Comparison of ENCODE assay signal across 12 cellular contexts in the genomic region with DNA sequence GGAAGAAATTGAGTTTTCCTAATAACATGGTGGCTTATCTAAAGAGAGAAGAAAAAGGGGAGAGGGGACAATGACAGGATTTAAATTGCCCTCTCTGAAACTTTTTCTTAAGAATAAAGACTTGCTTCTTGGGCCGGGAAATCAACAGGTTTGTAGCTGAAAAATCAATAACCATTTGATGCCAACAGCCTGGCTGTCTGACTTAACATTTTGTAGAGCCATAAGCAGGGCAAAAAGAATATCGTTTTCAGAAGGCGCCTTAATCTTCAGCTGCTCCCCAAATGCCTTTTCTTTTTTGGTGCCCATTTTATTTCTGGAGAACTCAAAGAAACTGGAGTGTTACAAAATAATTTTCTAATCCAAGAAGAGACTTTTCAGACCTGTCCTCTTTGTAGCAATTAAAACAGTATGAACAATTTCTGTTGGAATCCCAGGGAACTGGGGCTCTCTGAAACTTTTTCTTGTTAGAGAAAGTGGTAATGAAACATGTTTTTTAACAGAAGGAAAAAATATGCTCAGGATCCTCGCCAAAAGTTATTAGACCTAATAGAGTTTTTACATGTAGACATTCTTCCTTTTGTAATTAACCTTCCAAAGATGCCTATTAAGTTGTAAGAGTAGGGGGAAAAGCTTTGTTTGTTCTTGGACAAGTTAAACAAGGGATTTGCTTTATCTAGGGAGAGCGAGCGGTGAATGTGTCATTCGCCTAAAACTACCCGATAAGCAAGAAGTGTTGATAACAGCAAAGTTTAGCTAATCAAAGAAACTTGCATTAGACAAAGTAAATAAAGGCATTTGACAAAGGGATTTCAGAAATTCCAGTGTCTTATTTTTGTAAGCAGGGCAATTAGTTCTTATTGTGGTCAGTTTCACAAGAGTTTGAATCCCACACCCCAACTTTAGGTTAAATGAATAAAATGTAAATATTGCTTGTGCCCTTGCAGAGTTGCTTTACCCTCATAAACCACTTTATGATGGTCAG. TPM values are rescaled to one million over a fixed set of nuclear protein-coding genes. Genes with fewer than 3 reads are reported as not detected.
A peak's percentile ranks its signal among the peaks of the same experiment; 100 is the strongest.
DNase-seq lines count a peak whose midpoint lies in the region; ATAC-seq and TF ChIP-seq lines count a peak whose summit lies in the region.
"Had no signal": no experiment of that assay in that cellular context is flagged by ENCODE, and none has a peak within 500 bp of the region (broad histone marks: within the 10 kb centered on the region; RNA-seq: fewer than 3 reads in every experiment).

No MANE protein-coding gene starts in this region.

- H3K4me1 ChIP-seq in IMR-90 (ENCODE audit: control insufficient read depth, insufficient read depth, low read length) (no peaks in the 10 kb centered on the region), mesenchymal stem cell (ENCODE audit: control insufficient read depth, insufficient read depth, low read depth, low read length) (peaks cover 7% of the 10 kb centered on the region), subcutaneous abdominal adipose tissue (ENCODE audit: control insufficient read depth in 5 of 5, insufficient read depth in 5 of 5, low read length in 5 of 5) (peaks cover 3 to 31% (median 20%) of the 10 kb centered on the region in 5 donors), A673 (ENCODE audit: insufficient read depth, low read length, poor library complexity, severe bottlenecking) (peaks cover 5% of the 10 kb centered on the region)

- intact Hi-C loops in IMR-90 (cut with micrococcal nuclease), result no loop called here
- intact Hi-C loops in A673 (cut with micrococcal nuclease; ENCODE audit: unreplicated experiment), result loop anchor here (5.0 to 10.0 kb wide), 2 partner anchors 142 to 165 kb away; no protein-coding TSS in a partner anchor

- H2AK5ac ChIP-seq in IMR-90 (ENCODE audit: low read depth, low read length) (no peak overlapping the region), mesenchymal stem cell (ENCODE audit: low read length, severe bottlenecking) (no peak overlapping the region)

- POLR2A ChIA-PET in IMR-90 (lab: Charles Lee; ENCODE audit: unreplicated experiment), result no interaction called here
- POLR2A ChIA-PET in A673 (lab: Charles Lee; ENCODE audit: low non-redundant PET), result interaction anchor here (0.6 kb wide), 1 partner anchor 25 kb away, joined by 3 read pairs; no protein-coding TSS in a partner anchor

- H2AFZ ChIP-seq in IMR-90 (replicated peaks; ENCODE audit: low read length, poor library complexity) (no peak overlapping the region), mesenchymal stem cell (ENCODE audit: low read depth, low read length) (no peak overlapping the region)

- peaks cover 25% of the 10 kb centered on the region for H3K27me3 ChIP-seq in IMR-90 (ENCODE audit: control insufficient read depth, insufficient read depth, low read length)
- H3K27me3 ChIP-seq in mesenchymal stem cell (ENCODE audit: control insufficient read depth in 1 of 2, insufficient read depth in 1 of 2, low read length in 2 of 2), result no peaks in the 10 kb centered on the region
- H3K27me3 ChIP-seq in subcutaneous abdominal adipose tissue (ENCODE audit: control insufficient read depth in 5 of 5, insufficient read depth in 4 of 5, low read length in 5 of 5), result no peaks in the 10 kb centered on the region
- peaks cover 38% of the 10 kb centered on the region for H3K27me3 ChIP-seq in A673 (replicated peaks; ENCODE audit: insufficient read depth, low read depth, low read length, poor library complexity)

- TF ChIP-seq CTCF in IMR-90 (conservative IDR thresholded peaks at IDR 0.05; ENCODE audit: low read depth, low read length) (no peak), choroid plexus epithelial cell (conservative IDR thresholded peaks at IDR 0.05; ENCODE audit: low read depth, low read length) (no peak), A673 (conservative IDR thresholded peaks at IDR 0.05; ENCODE audit: low read depth, low read length) (no peak)

- H3K9ac ChIP-seq in IMR-90 (ENCODE audit: low read depth, low read length) (no peak overlapping the region), mesenchymal stem cell (ENCODE audit: low read length) (no peak overlapping the region), subcutaneous abdominal adipose tissue (ENCODE audit: low read length in 5 of 5) (peak overlapping the region in 1 of 5 donors; percentile 40)

- no peak overlapping the region for H2BK5ac ChIP-seq in IMR-90 (ENCODE audit: low read depth, low read length, poor library complexity, severe bottlenecking)
- H2BK5ac ChIP-seq in mesenchymal stem cell (ENCODE audit: low read depth, low read length, poor library complexity, severe bottlenecking), result no peak overlapping the region

- H3K4me3 ChIP-seq in IMR-90 (ENCODE audit: insufficient read depth, low read depth, low read length) (no peak overlapping the region), choroid plexus epithelial cell (ENCODE audit: low read depth, low read length) (peak overlapping the region; percentile 77), mesenchymal stem cell (ENCODE audit: insufficient read depth in 1 of 2, low read depth in 1 of 2, low read length in 2 of 2) (no peak overlapping the region), subcutaneous abdominal adipose tissue (ENCODE audit: low read depth in 1 of 5, low read length in 5 of 5) (peak overlapping the region in 2 of 5 donors; percentile 58 to 75), A673 (ENCODE audit: low read depth, low read length, poor library complexity, severe bottlenecking) (no peak overlapping the region)

- H3K23ac ChIP-seq in IMR-90 (ENCODE audit: low read depth, low read length) (no peak overlapping the region), mesenchymal stem cell (ENCODE audit: low read length in 2 of 2) (no peak overlapping the region)

- H3K4me2 ChIP-seq in IMR-90 (ENCODE audit: low read depth, low read length), result no peak overlapping the region
- H3K4me2 ChIP-seq in mesenchymal stem cell (ENCODE audit: low read length, poor library complexity, severe bottlenecking), result no peak overlapping the region

- CTCF ChIA-PET in IMR-90 (lab: Yijun Ruan, JAX), result no interaction called here
- CTCF ChIA-PET in A673 (lab: Charles Lee), result no interaction called here

- H2BK12ac ChIP-seq in mesenchymal stem cell (ENCODE audit: low read length in 2 of 2), result no peak overlapping the region

- dilution Hi-C loops in IMR-90 (cut with HindIII; ENCODE audit: low sequenced_read_pairs, unreplicated experiment), result no loop called here

- H2BK120ac ChIP-seq in IMR-90 (ENCODE audit: low read depth, low read length), result no peak overlapping the region
- H2BK120ac ChIP-seq in mesenchymal stem cell (ENCODE audit: low read depth, low read length), result no peak overlapping the region

- ATAC-seq in IMR-90 (ENCODE audit: low read depth) (no peak), GM21529 (IDR thresholded peaks at IDR 0.05; ENCODE audit: unreplicated experiment) (no peak)

- H3K36me3 ChIP-seq in IMR-90 (ENCODE audit: control insufficient read depth, insufficient read depth, low read length), result no peaks in the 10 kb centered on the region
- H3K36me3 ChIP-seq in mesenchymal stem cell (ENCODE audit: control insufficient read depth in 1 of 2, insufficient read depth in 2 of 2, low read depth in 1 of 2, low read length in 2 of 2), result no peaks in the 10 kb centered on the region
- no peaks in the 10 kb centered on the region for H3K36me3 ChIP-seq in subcutaneous abdominal adipose tissue (ENCODE audit: control insufficient read depth in 5 of 5, insufficient read depth in 5 of 5, low read length in 5 of 5)
- H3K36me3 ChIP-seq in A673 (ENCODE audit: insufficient read depth, low read length, poor library complexity, severe bottlenecking), result no peaks in the 10 kb centered on the region

- no peak overlapping the region for H2BK20ac ChIP-seq in IMR-90 (ENCODE audit: low read depth, low read length)

- BruUV-seq in IMR-90 (replicated peaks; lab: Mats Ljungman, UMichigan) (no TSS peak), A673 (replicated peaks; lab: Mats Ljungman, UMichigan) (no TSS peak)

- in situ Hi-C loops in IMR-90 (cut with MboI; ENCODE audit: low sequenced_read_pairs), result no loop called here

- no peaks in the 10 kb centered on the region for H4K20me1 ChIP-seq in IMR-90 (ENCODE audit: insufficient read depth, low read length)

- no peak overlapping the region for H3K4ac ChIP-seq in IMR-90 (ENCODE audit: low read depth, low read length)
- no peak overlapping the region for H3K4ac ChIP-seq in mesenchymal stem cell (ENCODE audit: low read depth in 1 of 2, low read length in 2 of 2)

- H3K9me3 ChIP-seq in IMR-90 (ENCODE audit: control insufficient read depth, insufficient read depth, low read length) (no peaks in the 10 kb centered on the region), mesenchymal stem cell (ENCODE audit: control insufficient read depth, low read length) (no peaks in the 10 kb centered on the region), subcutaneous abdominal adipose tissue (ENCODE audit: control insufficient read depth in 5 of 5, low read length in 5 of 5) (no peaks in the 10 kb centered on the region), A673 (ENCODE audit: low read depth, low read length, poor library complexity, severe bottlenecking) (no peaks in the 10 kb centered on the region)

- TF ChIP-seq RAD21 in IMR-90 (IDR thresholded peaks at IDR 0.05; ENCODE audit: low read length), result no peak

- no peaks in the 10 kb centered on the region for H3K9me1 ChIP-seq in IMR-90 (ENCODE audit: insufficient read depth, low read length)

- no peak overlapping the region for H4K91ac ChIP-seq in IMR-90 (ENCODE audit: insufficient read depth, low read depth, low read length)
- no peak overlapping the region for H4K91ac ChIP-seq in mesenchymal stem cell (ENCODE audit: low read length)

- H3K79me1 ChIP-seq in IMR-90 (ENCODE audit: low read depth in 1 of 2, low read length in 2 of 2) (no peaks in the 10 kb centered on the region), mesenchymal stem cell (replicated peaks; ENCODE audit: low read length, poor library complexity, severe bottlenecking) (no peaks in the 10 kb centered on the region)

- H4K5ac ChIP-seq in IMR-90 (ENCODE audit: low read depth, low read length), result no peak overlapping the region

- no peak overlapping the region for H3K56ac ChIP-seq in IMR-90 (ENCODE audit: extremely low read depth, insufficient read depth, low read length)

- H3K18ac ChIP-seq in IMR-90 (ENCODE audit: low read depth, low read length) (no peak overlapping the region), mesenchymal stem cell (ENCODE audit: low read depth in 1 of 2, low read length in 2 of 2) (no peak overlapping the region)

- H4K8ac ChIP-seq in IMR-90 (ENCODE audit: low read depth in 2 of 2, low read length in 2 of 2) (no peak overlapping the region), mesenchymal stem cell (ENCODE audit: low read length) (no peak overlapping the region)

- no peak overlapping the region for H3K27ac ChIP-seq in IMR-90 (ENCODE audit: insufficient read depth, low read length)
- H3K27ac ChIP-seq in mesenchymal stem cell (ENCODE audit: low read length, poor library complexity, severe bottlenecking), result no peak overlapping the region
- H3K27ac ChIP-seq in subcutaneous abdominal adipose tissue (ENCODE audit: low read depth, low read length), result peak overlapping the region; percentile 28
- H3K27ac ChIP-seq in A673 (ENCODE audit: low read depth, low read length, poor library complexity, severe bottlenecking), result no peak overlapping the region
- H3K27ac ChIP-seq: VCaP had no signal

- H2AK9ac ChIP-seq in IMR-90 (replicated peaks; ENCODE audit: low read depth, low read length, poor library complexity), result no peak overlapping the region

- WGBS in IMR-90 (ENCODE audit: extremely low coverage in 2 of 2, insufficient read length in 1 of 2), 2 experiments, result no CpG with 5 or more reads among the region's 8 CpGs
- WGBS in mesenchymal stem cell, result 50% methylated on average over 5 of the region's 8 CpGs

- DNase-seq in IMR-90 (peak; percentile 5), choroid plexus epithelial cell (ENCODE audit: low read depth) (peak; percentile 60), mesenchymal stem cell (peak; percentile 28), A673 (ENCODE audit: low spot score) (no peak), HT-29 (ENCODE audit: low spot score) (no peak), activated gamma-delta T cell (lab: John Stamatoyannopoulos, UW) (no peak)
- DNase-seq: islet precursor cell; NCI-H1092 treated with DMSO at 0.1 percent for 48 hours; stimulated activated CD4-positive, alpha-beta T cell treated with anti-CD3 and anti-CD28 coated beads, Interleukin-12 subunit alpha, Interleukin-12 subunit beta, amount 100 ng/mL, for 4 hours had no signal

- TF ChIP-seq POLR2A in IMR-90 (IDR thresholded peaks at IDR 0.05; ENCODE audit: low read depth, low read length), result no peak

- H3K14ac ChIP-seq in IMR-90 (replicated peaks; ENCODE audit: low read depth, low read length), result no peak overlapping the region
- H3K14ac ChIP-seq in mesenchymal stem cell (ENCODE audit: low read length in 2 of 2), result no peak overlapping the region

- no peak overlapping the region for H2BK15ac ChIP-seq in IMR-90 (ENCODE audit: low read depth, low read length)
- H2BK15ac ChIP-seq in mesenchymal stem cell (ENCODE audit: low read depth, poor library complexity, severe bottlenecking), result no peak overlapping the region

RNA-seq across cellular contexts. Expression of a gene that starts 2.2 kb away (rescaled TPM):
- total RNA-seq in IMR-90 (2012; rRNA removed) (1.4 TPM in 2 replicates), A673 (2021) (0.24 and 0.44 TPM in 2 replicates)
- polyA plus RNA-seq in IMR-90 (2012; rRNA removed), result 0.52 and 0.53 TPM in 2 replicates
- polyA plus RNA-seq in IMR-90 (2012; cell fraction: cytosol; rRNA removed), result 0.14 and 0.45 TPM in 2 replicates
- polyA plus RNA-seq in IMR-90 (2012; cell fraction: nucleus; rRNA removed; ENCODE audit: low replicate concordance), result 0.10 and 0.48 TPM in 2 replicates
- polyA plus RNA-seq in mesenchymal stem cell (2013, experiment 1 of 2), result 1.1 TPM
- 1.2 TPM for polyA plus RNA-seq in mesenchymal stem cell (2013, experiment 2 of 2)
- not detected in 2 replicates for total RNA-seq in HT-29 (2014; rRNA removed; shearing (Covaris generic))

Comparison
In these comparisons a context has a peak if more than half of its experiments do, and no peak if none do; other contexts are left out.
1. DNase-seq: peak in IMR-90 (single experiment), choroid plexus epithelial cell (single experiment) and mesenchymal stem cell (single experiment); none in A673 (single experiment), HT-29 (single experiment) and activated gamma-delta T cell (single experiment).